ENCODE assay signal across 1 cellular context in genomic region chr17:59151591-59151990, GRCh38.
TF ChIP-seq lines count a peak whose summit lies in the region.

No MANE protein-coding gene starts in this region.

TF ChIP-seq in K562, 482 proteins besides CTCF, POLR2A, EP300 and RAD21:
- TF ChIP-seq PCBP2 (IDR thresholded peaks at IDR 0.05; ENCODE audit: low read depth, low read length, poor library complexity, severe bottlenecking) (no peak), RFX1 (IDR thresholded peaks at IDR 0.05) (peak; percentile 33)
TF ChIP-seq in K562: peak in this region for 1.
